ENCODE assay signal across 1 cellular context in the genomic region with DNA sequence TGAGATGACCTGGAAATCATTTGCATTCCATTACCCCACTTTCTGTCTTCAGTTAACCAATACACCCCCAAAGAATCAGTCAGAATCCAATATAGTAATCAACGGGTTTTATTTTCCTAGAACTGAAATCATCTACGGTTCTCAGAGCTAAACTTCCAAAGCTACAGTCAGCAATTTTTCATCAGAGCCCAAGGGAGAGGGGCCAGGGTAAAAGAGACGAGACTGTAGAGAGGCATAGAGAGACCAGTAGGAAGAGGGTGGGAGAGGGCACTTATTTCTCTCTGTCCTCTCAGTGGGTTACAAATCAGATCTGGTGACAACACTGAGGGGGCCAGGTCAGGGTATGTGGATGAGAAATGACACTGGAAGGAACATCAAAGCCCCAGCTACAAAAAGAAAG.
TF ChIP-seq lines count a peak whose summit lies in the region.

No MANE protein-coding gene starts in this region.

TF ChIP-seq in HEK293, 187 proteins besides CTCF, POLR2A, EP300 and RAD21 (continued from another document):
- TF ChIP-seq, protein P1, sequence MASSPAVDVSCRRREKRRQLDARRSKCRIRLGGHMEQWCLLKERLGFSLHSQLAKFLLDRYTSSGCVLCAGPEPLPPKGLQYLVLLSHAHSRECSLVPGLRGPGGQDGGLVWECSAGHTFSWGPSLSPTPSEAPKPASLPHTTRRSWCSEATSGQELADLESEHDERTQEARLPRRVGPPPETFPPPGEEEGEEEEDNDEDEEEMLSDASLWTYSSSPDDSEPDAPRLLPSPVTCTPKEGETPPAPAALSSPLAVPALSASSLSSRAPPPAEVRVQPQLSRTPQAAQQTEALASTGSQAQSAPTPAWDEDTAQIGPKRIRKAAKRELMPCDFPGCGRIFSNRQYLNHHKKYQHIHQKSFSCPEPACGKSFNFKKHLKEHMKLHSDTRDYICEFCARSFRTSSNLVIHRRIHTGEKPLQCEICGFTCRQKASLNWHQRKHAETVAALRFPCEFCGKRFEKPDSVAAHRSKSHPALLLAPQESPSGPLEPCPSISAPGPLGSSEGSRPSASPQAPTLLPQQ (tag by site-specific recombination; IDR thresholded peaks at IDR 0.05) = no peak
- TF ChIP-seq ZNF624 (tag by site-specific recombination; IDR thresholded peaks at IDR 0.05) = no peak
- no peak for TF ChIP-seq ZNF561 (tag by site-specific recombination; IDR thresholded peaks at IDR 0.05; ENCODE audit: borderline replicate concordance)
- 0 out of 2 replicates have a peak, but pooled peaks have one; percentile 2 for TF ChIP-seq ZFHX2 (tag by site-specific recombination; conservative IDR thresholded peaks at IDR 0.05)
